ENCODE assay signal across 7 cellular contexts in the genomic region with DNA sequence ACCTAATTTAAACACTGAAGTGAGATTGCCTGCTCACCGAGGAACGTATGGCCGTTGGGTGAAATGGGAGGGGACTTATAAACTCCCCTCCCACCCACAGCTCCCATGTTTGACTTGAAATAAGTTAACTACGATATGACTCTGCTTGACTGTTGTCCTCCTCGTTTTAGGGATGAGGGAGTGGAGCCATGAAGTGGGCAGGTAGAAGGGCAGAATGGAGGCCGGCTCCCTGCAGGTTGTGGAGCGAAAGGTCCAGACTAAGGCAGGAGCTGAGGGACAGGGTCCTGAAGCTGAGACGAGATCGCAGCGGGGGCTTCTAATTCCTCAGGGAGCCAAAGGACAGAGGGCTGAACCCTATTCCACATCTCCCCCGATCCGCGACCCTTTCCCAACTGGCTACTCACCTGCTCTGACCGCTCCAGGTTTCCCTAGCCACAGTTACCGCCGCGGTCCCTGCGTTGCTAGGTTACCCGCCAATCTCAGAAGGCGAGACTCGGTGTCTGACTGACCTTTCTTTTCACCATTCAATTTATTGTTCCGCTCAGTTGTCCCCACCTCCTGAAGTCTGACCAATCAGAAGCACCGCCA. TPM values are rescaled to one million over a fixed set of nuclear protein-coding genes. Genes with fewer than 3 reads are reported as not detected.
DNase-seq lines count a peak whose midpoint lies in the region; ATAC-seq and TF ChIP-seq lines count a peak whose summit lies in the region.

No MANE protein-coding gene starts in this region.

- no peaks in the 10 kb centered on the region for H3K27me3 Mint-ChIP-seq in central memory CD8-positive, alpha-beta T cell
- H3K27me3 Mint-ChIP-seq in natural killer cell (ENCODE audit: low read depth in 2 of 2) = peaks cover 0 to 4% of the 10 kb centered on the region in 2 donors

- H3K9me3 Mint-ChIP-seq in central memory CD8-positive, alpha-beta T cell = no peaks in the 10 kb centered on the region
- no peaks in the 10 kb centered on the region for H3K9me3 Mint-ChIP-seq in natural killer cell

- ATAC-seq in GM18873 (IDR thresholded peaks at IDR 0.05; ENCODE audit: low FRiP score, unreplicated experiment) (peak; percentile 0), natural killer cell (no peak), GM18868 (IDR thresholded peaks at IDR 0.05; ENCODE audit: unreplicated experiment) (no peak)
- no peak for ATAC-seq in central memory CD8-positive, alpha-beta T cell (replicated peaks; ENCODE audit: extremely low read depth, poor library complexity, severe bottlenecking)

- peaks cover 29% of the 10 kb centered on the region for H3K79me2 ChIP-seq in Karpas-422 (ENCODE audit: low read length)

- peak overlapping the region; percentile 87 for H3K4me3 Mint-ChIP-seq in central memory CD8-positive, alpha-beta T cell
- H3K4me3 Mint-ChIP-seq in natural killer cell = peak overlapping the region; percentile 85

- intact Hi-C loops in natural killer cell (cut with micrococcal nuclease) = loop anchor here (1.0 kb wide), 4 partner anchors 12 to 138 kb away; partner anchors contain the start of genes DDX54, PLBD2, RITA1 and SLC8B1

- DNase-seq in Karpas-422 = peak; percentile 54
- DNase-seq in central memory CD8-positive, alpha-beta T cell (ENCODE audit: low spot score in 2 of 2) = no peak
- DNase-seq in natural killer cell = no peak
- DNase-seq in NCI-H1436 treated with DMSO at 0.1 percent for 48 hours (lab: John Stamatoyannopoulos, UW) = no peak
- DNase-seq in NCI-H526 treated with DMSO at 0.1 percent for 48 hours (lab: John Stamatoyannopoulos, UW) = no peak

- no peak for TF ChIP-seq CTCF in natural killer cell (IDR thresholded peaks at IDR 0.05)

- H3K4me1 Mint-ChIP-seq in central memory CD8-positive, alpha-beta T cell = peaks cover 27% of the 10 kb centered on the region
- peaks cover 22 to 28% of the 10 kb centered on the region in 2 donors for H3K4me1 Mint-ChIP-seq in natural killer cell

- peak overlapping the region; percentile 70 for H3K4me2 ChIP-seq in Karpas-422 (ENCODE audit: low read depth, low read length, poor library complexity, severe bottlenecking)

- H3K4me3 ChIP-seq in Karpas-422 (ENCODE audit: low read length) = peak overlapping the region; percentile 67

- H3K9me2 ChIP-seq in Karpas-422 (replicated peaks; ENCODE audit: insufficient read depth, low read length) = no peaks in the 10 kb centered on the region

- peak overlapping the region; percentile 74 for H3K27ac Mint-ChIP-seq in central memory CD8-positive, alpha-beta T cell (ENCODE audit: low read depth)
- H3K27ac Mint-ChIP-seq in natural killer cell = peak overlapping the region; percentile 81 to 85

- H3K9me3 ChIP-seq in Karpas-422 (ENCODE audit: low read length) = no peaks in the 10 kb centered on the region

- H3K9ac ChIP-seq in Karpas-422 (ENCODE audit: low read length) = peak overlapping the region; percentile 59

- H3K36me3 Mint-ChIP-seq in central memory CD8-positive, alpha-beta T cell (ENCODE audit: insufficient read depth) = peaks cover 12% of the 10 kb centered on the region
- no peaks in the 10 kb centered on the region for H3K36me3 Mint-ChIP-seq in natural killer cell

- H4K20me1 ChIP-seq in Karpas-422 (ENCODE audit: insufficient read depth, low read depth, low read length) = no peaks in the 10 kb centered on the region

- no peaks in the 10 kb centered on the region for H3K27me3 ChIP-seq in Karpas-422 (ENCODE audit: low read length)

- no peak overlapping the region for H3K27ac ChIP-seq in Karpas-422 (ENCODE audit: low read length)

- no peaks in the 10 kb centered on the region for H3K36me3 ChIP-seq in Karpas-422 (ENCODE audit: insufficient read depth, low read length)

- 0 out of 2 replicates have a peak overlapping the region, but pooled peaks have one; percentile 47 for H2AFZ ChIP-seq in Karpas-422 (ENCODE audit: low read length)

- H3K4me1 ChIP-seq in Karpas-422 (ENCODE audit: low read length) = peaks cover 45% of the 10 kb centered on the region

RNA-seq across cellular contexts. Expression of gene TPCN1, which starts 0.6 kb away (rescaled TPM):
- total RNA-seq in Karpas-422 (2014; rRNA removed; shearing (Covaris generic); ENCODE audit: low replicate concordance) = 43.9 and 46.4 TPM in 2 replicates
- 10 to 100 TPM in 2 of 3 donors, 1 to 10 TPM in 1; 7.2 to 21.4 (median 10.7) TPM for total RNA-seq in natural killer cell

RNA-seq across cellular contexts. Expression of gene RITA1, which starts 35.2 kb away (rescaled TPM):
- 34.3 and 47.3 TPM in 2 replicates for total RNA-seq in Karpas-422 (2014; rRNA removed; shearing (Covaris generic); ENCODE audit: low replicate concordance)
- total RNA-seq in natural killer cell = 10 to 100 TPM in 2 of 3 donors, 1 to 10 TPM in 1; 7.7 to 13.8 (median 12.0) TPM

RNA-seq across cellular contexts. Expression of gene DDX54, which starts 35.4 kb away (rescaled TPM):
- 28.2 and 81.5 TPM in 2 replicates for total RNA-seq in Karpas-422 (2014; rRNA removed; shearing (Covaris generic); ENCODE audit: low replicate concordance)
- total RNA-seq in natural killer cell = 100 to 1,000 TPM in 1 of 3 donors, 10 to 100 TPM in 2; 84.6 to 100 (median 97.1) TPM
